ENCODE assay signal across 8 cellular contexts in the genomic region with DNA sequence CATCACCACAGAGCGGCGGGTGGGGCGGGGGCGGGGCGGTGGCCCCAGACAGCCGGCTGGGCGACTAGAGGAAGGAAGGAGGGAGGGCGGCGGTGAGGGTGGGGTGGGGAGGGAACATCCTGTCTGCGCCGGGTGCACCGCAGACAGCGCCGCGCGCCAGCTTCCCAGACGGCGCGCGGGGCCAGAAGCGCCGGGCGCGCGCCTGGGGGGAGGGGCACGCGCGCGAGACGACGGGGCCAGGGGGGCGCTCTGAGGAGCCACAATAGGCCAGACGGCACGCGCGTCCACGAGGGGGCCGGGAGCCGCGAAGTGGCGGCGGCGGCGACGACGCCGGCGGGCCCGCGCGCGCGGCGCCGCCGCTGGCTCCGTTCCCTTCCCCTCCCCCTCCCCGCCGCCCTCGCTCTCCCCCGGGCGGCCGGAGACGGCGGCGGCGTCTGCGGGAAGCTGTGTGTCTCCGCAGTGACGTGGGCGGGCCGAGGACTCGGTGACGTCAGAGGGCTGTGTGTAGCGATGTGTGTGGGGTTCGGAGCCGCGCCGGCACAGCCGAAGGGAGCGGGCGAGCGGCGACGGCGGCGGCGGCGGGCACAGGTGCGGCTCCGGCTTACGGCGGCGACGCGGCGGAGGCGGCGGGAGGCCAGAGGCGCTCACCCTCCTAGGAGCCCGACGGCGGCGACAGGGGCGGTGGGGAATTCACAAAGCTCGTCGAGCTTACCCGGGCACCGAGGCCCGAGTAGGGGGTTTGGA. TPM values are rescaled to one million over a fixed set of nuclear protein-coding genes. Genes with fewer than 3 reads are reported as not detected.
DNase-seq lines count a peak whose midpoint lies in the region; ATAC-seq, FAIRE-seq and TF ChIP-seq lines count a peak whose summit lies in the region.

A gene with protein sequence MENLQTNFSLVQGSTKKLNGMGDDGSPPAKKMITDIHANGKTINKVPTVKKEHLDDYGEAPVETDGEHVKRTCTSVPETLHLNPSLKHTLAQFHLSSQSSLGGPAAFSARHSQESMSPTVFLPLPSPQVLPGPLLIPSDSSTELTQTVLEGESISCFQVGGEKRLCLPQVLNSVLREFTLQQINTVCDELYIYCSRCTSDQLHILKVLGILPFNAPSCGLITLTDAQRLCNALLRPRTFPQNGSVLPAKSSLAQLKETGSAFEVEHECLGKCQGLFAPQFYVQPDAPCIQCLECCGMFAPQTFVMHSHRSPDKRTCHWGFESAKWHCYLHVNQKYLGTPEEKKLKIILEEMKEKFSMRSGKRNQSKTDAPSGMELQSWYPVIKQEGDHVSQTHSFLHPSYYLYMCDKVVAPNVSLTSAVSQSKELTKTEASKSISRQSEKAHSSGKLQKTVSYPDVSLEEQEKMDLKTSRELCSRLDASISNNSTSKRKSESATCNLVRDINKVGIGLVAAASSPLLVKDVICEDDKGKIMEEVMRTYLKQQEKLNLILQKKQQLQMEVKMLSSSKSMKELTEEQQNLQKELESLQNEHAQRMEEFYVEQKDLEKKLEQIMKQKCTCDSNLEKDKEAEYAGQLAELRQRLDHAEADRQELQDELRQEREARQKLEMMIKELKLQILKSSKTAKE (plus strand): TSS at position 540 of the 744 bp plus-strand sequence. CDS start 2,617 bp downstream, outside the sequence.

- H2AK5ac ChIP-seq in trophoblast cell (ENCODE audit: low read length), result peak within 1 kb of the TSS; percentile 99

- peak within 1 kb of the TSS; percentile 61 for H2AFZ ChIP-seq in trophoblast cell (ENCODE audit: insufficient read depth, low read length, poor library complexity)

- TF ChIP-seq EP300 in tibial nerve (IDR thresholded peaks at IDR 0.05), result peak in 1 of 2 donors; percentile 72

- peaks cover 28% of the 10 kb centered on the region for H3K79me1 ChIP-seq in trophoblast cell (ENCODE audit: low read length)

- H3K18ac ChIP-seq in trophoblast cell (ENCODE audit: low read length), result peak within 1 kb of the TSS; percentile 100

- H3K27me3 ChIP-seq in trophoblast cell (ENCODE audit: insufficient read depth, low read length) (no peaks in the 10 kb centered on the region), tibial nerve (no peaks in the 10 kb centered on the region)

- H3K4me3 ChIP-seq in trophoblast cell (ENCODE audit: low read depth, low read length) (peak within 1 kb of the TSS; percentile 84), tibial nerve (peak within 1 kb of the TSS; percentile 78 to 98 (median 89))

- H3K4me3 Mint-ChIP-seq in activated naive CD8-positive, alpha-beta T cell treated with anti-CD3 and anti-CD28 coated beads, Interleukin-2, amount 50 U/mL, for 24 hours, result peak within 1 kb of the TSS; percentile 81

- H3K9me3 ChIP-seq in trophoblast cell (ENCODE audit: insufficient read depth, low read depth, low read length) (no peaks in the 10 kb centered on the region), tibial nerve (no peaks in the 10 kb centered on the region)

- peaks cover 5% of the 10 kb centered on the region for H3K9me3 Mint-ChIP-seq in activated naive CD8-positive, alpha-beta T cell treated with anti-CD3 and anti-CD28 coated beads, Interleukin-2, amount 50 U/mL, for 24 hours

- H4K91ac ChIP-seq in trophoblast cell (ENCODE audit: low read depth, low read length), result peak within 1 kb of the TSS; percentile 99

- H3K27me3 Mint-ChIP-seq in activated naive CD8-positive, alpha-beta T cell treated with anti-CD3 and anti-CD28 coated beads, Interleukin-2, amount 50 U/mL, for 24 hours, result no peaks in the 10 kb centered on the region

- peak within 1 kb of the TSS; percentile 78 for H3K27ac Mint-ChIP-seq in activated naive CD8-positive, alpha-beta T cell treated with anti-CD3 and anti-CD28 coated beads, Interleukin-2, amount 50 U/mL, for 24 hours

- H3K9ac ChIP-seq in trophoblast cell (ENCODE audit: low read length), result peak within 1 kb of the TSS; percentile 84

- H2BK5ac ChIP-seq in trophoblast cell (ENCODE audit: low read depth, low read length, poor library complexity), result peak within 1 kb of the TSS; percentile 100

- no peak within 1 kb of the TSS for H3K23ac ChIP-seq in trophoblast cell (ENCODE audit: low read length)

- TF ChIP-seq CTCF in tibial nerve (IDR thresholded peaks at IDR 0.05), result peak in 3 of 5 experiments; percentile 15 to 59 (median 54)

- peak within 1 kb of the TSS; percentile 91 for H4K8ac ChIP-seq in trophoblast cell (ENCODE audit: low read depth, low read length)

- peaks cover 13 to 17% of the 10 kb centered on the region in 2 experiments for H3K4me1 ChIP-seq in trophoblast cell (ENCODE audit: control insufficient read depth in 1 of 2, insufficient read depth in 2 of 2, low read length in 2 of 2)
- peaks cover 0 to 48% (median 20%) of the 10 kb centered on the region in 4 donors for H3K4me1 ChIP-seq in tibial nerve

- peak within 1 kb of the TSS; percentile 81 for H2BK12ac ChIP-seq in trophoblast cell (ENCODE audit: low read length)

- peak within 1 kb of the TSS; percentile 82 for H4K12ac ChIP-seq in trophoblast cell (ENCODE audit: low read depth, low read length)

- peak within 1 kb of the TSS; percentile 99 for H2BK120ac ChIP-seq in trophoblast cell (ENCODE audit: insufficient read depth, low read length, poor library complexity)

- peaks cover 57% of the 10 kb centered on the region for H3K4me1 Mint-ChIP-seq in activated naive CD8-positive, alpha-beta T cell treated with anti-CD3 and anti-CD28 coated beads, Interleukin-2, amount 50 U/mL, for 24 hours

- TF ChIP-seq POLR2A in GM12891 (IDR thresholded peaks at IDR 0.05; ENCODE audit: low read depth, low read length) (no peak), tibial nerve (IDR thresholded peaks at IDR 0.05) (peak in 1 of 2 donors; percentile 77)

- H3K4ac ChIP-seq in trophoblast cell (ENCODE audit: low read depth, low read length), result peak within 1 kb of the TSS; percentile 97

- intact Hi-C loops in Right ventricle myocardium superior (cut with DNase I), result loop anchor here (5.0 kb wide), 1 partner anchor 45 kb away; no protein-coding TSS in a partner anchor

- peak; percentile 91 for FAIRE-seq in GM12891 (lab: Jason Lieb, UNC)

- peaks cover 9 to 17% of the 10 kb centered on the region in 2 experiments for H3K36me3 ChIP-seq in trophoblast cell (ENCODE audit: control insufficient read depth in 1 of 2, insufficient read depth in 2 of 2, low read length in 2 of 2)
- H3K36me3 ChIP-seq in tibial nerve, result peaks cover 0 to 6% (median 0%) of the 10 kb centered on the region in 3 donors

- H3K36me3 Mint-ChIP-seq in activated naive CD8-positive, alpha-beta T cell treated with anti-CD3 and anti-CD28 coated beads, Interleukin-2, amount 50 U/mL, for 24 hours (ENCODE audit: low read depth), result peaks cover 24% of the 10 kb centered on the region

- peak within 1 kb of the TSS; percentile 58 for H3K4me2 ChIP-seq in trophoblast cell (ENCODE audit: low read length)

- peak within 1 kb of the TSS; percentile 100 for H3K14ac ChIP-seq in trophoblast cell (ENCODE audit: low read length)

- peak within 1 kb of the TSS; percentile 100 for H3K27ac ChIP-seq in trophoblast cell (ENCODE audit: low read depth, low read length)
- H3K27ac ChIP-seq in tibial nerve, result peak within 1 kb of the TSS; percentile 94 to 99 (median 98)

- peaks cover 28% of the 10 kb centered on the region for H3K79me2 ChIP-seq in trophoblast cell (ENCODE audit: control insufficient read depth, insufficient read depth, low read length, poor library complexity)

- WGBS in trophoblast cell (ENCODE audit: extremely low coverage, insufficient coverage, insufficient read length), result no CpG with 5 or more reads among the region's 110 CpGs
- WGBS in tibial nerve, 2 donors, result 0% methylated on average over 5 to 44 of the region's 110 CpGs

- ATAC-seq in HG02798 (IDR thresholded peaks at IDR 0.05; ENCODE audit: poor library complexity, unreplicated experiment), result peak; percentile 62
- ATAC-seq in activated naive CD8-positive, alpha-beta T cell treated with anti-CD3 and anti-CD28 coated beads, Interleukin-2, amount 50 U/mL, for 24 hours, result peak; percentile 77
- peak; percentile 85 for ATAC-seq in Right ventricle myocardium superior (ENCODE audit: poor library complexity)

- DNase-seq in GM12891 (ENCODE audit: insufficient read length, low spot score), result peak; percentile 61
- DNase-seq in NCI-H1417 treated with DMSO at 0.1 percent for 48 hours (lab: John Stamatoyannopoulos, UW), result peak; percentile 84
- peak; percentile 97 for DNase-seq in SW480 (ENCODE audit: low spot score)
- DNase-seq in activated naive CD8-positive, alpha-beta T cell treated with anti-CD3 and anti-CD28 coated beads, Interleukin-2, amount 50 U/mL, for 24 hours, result peak; percentile 94
- peak; percentile 99 for DNase-seq in Right ventricle myocardium superior
- DNase-seq in trophoblast cell, result peak; percentile 93 to 97
- DNase-seq in tibial nerve (ENCODE audit: low spot score in 2 of 2), result peak; percentile 98

TF ChIP-seq in GM12891, 5 proteins besides CTCF, POLR2A, EP300 and RAD21:
- no peak for TF ChIP-seq PAX5 (IDR thresholded peaks at IDR 0.05; ENCODE audit: insufficient read depth, low read length, severe bottlenecking)
- TF ChIP-seq SPI1 (IDR thresholded peaks at IDR 0.05; ENCODE audit: low read depth, low read length), result no peak
- 0 out of 2 replicates have a peak, but pooled peaks have one; percentile 17 for TF ChIP-seq TAF1 (IDR thresholded peaks at IDR 0.05; ENCODE audit: low read depth, low read length)
- TF ChIP-seq POLR2AphosphoS5 (IDR thresholded peaks at IDR 0.05; ENCODE audit: low read depth, low read length), result 0 out of 2 replicates have a peak, but pooled peaks have one; percentile 33
- TF ChIP-seq POU2F2 (IDR thresholded peaks at IDR 0.05; ENCODE audit: low read depth, low read length), result no peak
TF ChIP-seq in GM12891: peak in this region for 2.

RNA-seq across cellular contexts. Expression of the gene that starts here (rescaled TPM):
- polyA plus RNA-seq in GM12891 (2012; ENCODE audit: low read depth, missing spikeins), result 4.0 TPM
- 14.7 TPM for total RNA-seq in Right ventricle myocardium superior
- polyA plus RNA-seq in trophoblast cell (2013), result 90.2 and 92.2 TPM in 2 replicates
- total RNA-seq in tibial nerve, result 10 to 100 TPM; 28.2 to 47.9 (median 43.4) TPM

Comparison
In these comparisons a context has a peak if more than half of its experiments do, and no peak if none do; other contexts are left out.
1. Peak in every context shown above with its lines: DNase-seq, ATAC-seq, H3K4me3 ChIP-seq and H3K27ac ChIP-seq.